Comparison of ENCODE assay signal across 14 cellular contexts in the genomic region with DNA sequence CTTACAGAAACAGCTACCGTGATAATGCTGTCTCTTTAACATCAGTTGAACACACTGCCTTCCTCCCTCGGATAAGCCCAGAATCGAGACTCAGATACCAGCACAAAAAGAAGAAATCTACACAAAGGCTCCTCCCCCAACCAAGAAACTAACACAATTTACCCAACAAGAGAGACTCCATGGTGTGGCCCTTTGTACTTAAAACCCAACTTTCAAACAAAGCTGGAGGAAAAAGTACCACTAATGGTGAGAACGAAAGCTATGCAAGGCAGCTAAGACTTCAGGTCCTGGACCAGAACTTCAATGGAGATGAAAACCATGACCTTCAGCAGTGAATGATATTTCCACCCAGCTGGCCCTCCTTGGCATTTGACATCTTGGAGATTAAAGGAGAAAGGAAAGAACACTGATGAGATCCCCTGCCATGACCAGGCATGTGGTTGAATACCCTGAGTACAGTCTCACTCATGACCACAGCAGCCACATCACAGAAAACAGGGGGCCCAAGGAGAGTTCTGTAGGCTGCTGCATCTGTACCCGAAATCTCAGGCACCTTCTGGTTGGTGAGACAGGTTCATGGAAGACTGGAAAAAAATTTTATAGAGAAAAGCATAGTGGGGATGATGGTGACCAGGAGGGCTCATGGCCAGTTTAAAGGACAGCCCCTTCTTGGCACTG. TPM values are rescaled to one million over a fixed set of nuclear protein-coding genes. Genes with fewer than 3 reads are reported as not detected.
A peak's percentile ranks its signal among the peaks of the same experiment; 100 is the strongest.
DNase-seq lines count a peak whose midpoint lies in the region; ATAC-seq lines count a peak whose summit lies in the region.
"Had no signal": no experiment of that assay in that cellular context is flagged by ENCODE, and none has a peak within 500 bp of the region (broad histone marks: within the 10 kb centered on the region; RNA-seq: fewer than 3 reads in every experiment).

No MANE protein-coding gene starts in this region.

- no peaks in the 10 kb centered on the region for H3K27me3 Mint-ChIP-seq in activated naive CD8-positive, alpha-beta T cell

- peak in 2 of 3 experiments; percentile 11 for DNase-seq in activated CD8-positive, alpha-beta memory T cell treated with anti-CD3 and anti-CD28 coated beads for 48 hours (ENCODE audit: low read depth in 2 of 3, low spot score in 2 of 3)
- DNase-seq in activated CD8-positive, alpha-beta memory T cell treated with anti-CD3 and anti-CD28 coated beads, Interleukin-2, amount 50 U/mL, for 4 hours: no peak
- DNase-seq in stimulated activated CD8-positive, alpha-beta memory T cell treated with anti-CD3 and anti-CD28 coated beads, Interleukin-15, amount 100 ng/mL, for 48 hours (ENCODE audit: low read depth in 2 of 2): peak; percentile 6 to 52
- no peak for DNase-seq in stimulated activated naive CD4-positive, alpha-beta T cell treated with Interleukin-2 at 50 U/mL for 16 hours (lab: John Stamatoyannopoulos, UW)
- DNase-seq in left colon (no peak), SHP77 treated with DMSO at 0.1 percent for 48 hours (lab: John Stamatoyannopoulos, UW) (no peak)
- DNase-seq: amniotic stem cell, caudate nucleus, foreskin melanocyte, lower lobe of right lung, NCI-H2171 had no signal

- ATAC-seq in HG02870 (IDR thresholded peaks at IDR 0.05; ENCODE audit: unreplicated experiment) (peak; percentile 68), left colon (no peak)
- ATAC-seq: lower lobe of right lung, Right ventricle myocardium inferior had no signal

- H3K4me3 Mint-ChIP-seq in activated naive CD8-positive, alpha-beta T cell: no peak overlapping the region

- peaks cover 17% of the 10 kb centered on the region for H3K4me1 Mint-ChIP-seq in activated naive CD8-positive, alpha-beta T cell (ENCODE audit: low read depth)

- H3K9me3 Mint-ChIP-seq in activated naive CD8-positive, alpha-beta T cell (ENCODE audit: low read depth): no peaks in the 10 kb centered on the region

- intact Hi-C loops in left colon (cut with DNase I, micrococcal nuclease): no loop called here

- peak overlapping the region; percentile 34 for H3K27ac Mint-ChIP-seq in activated naive CD8-positive, alpha-beta T cell

- peaks cover 20% of the 10 kb centered on the region for H3K36me3 Mint-ChIP-seq in activated naive CD8-positive, alpha-beta T cell

RNA-seq across cellular contexts. Expression of gene RBM19, which starts 36.7 kb away (rescaled TPM):
- total RNA-seq in left colon: 10 to 100 TPM; 20.9 to 24.0 TPM

Comparison
In these comparisons a context has a peak if more than half of its experiments do, and no peak if none do; other contexts are left out.
1. DNase-seq: peak in activated CD8-positive, alpha-beta memory T cell treated with anti-CD3 and anti-CD28 coated beads for 48 hours (2 of 3) and stimulated activated CD8-positive, alpha-beta memory T cell treated with anti-CD3 and anti-CD28 coated beads, Interleukin-15, amount 100 ng/mL, for 48 hours (2 of 2); none in activated CD8-positive, alpha-beta memory T cell treated with anti-CD3 and anti-CD28 coated beads, Interleukin-2, amount 50 U/mL, for 4 hours (single experiment), stimulated activated naive CD4-positive, alpha-beta T cell treated with Interleukin-2 at 50 U/mL for 16 hours (single experiment), left colon (0 of 2) and SHP77 treated with DMSO at 0.1 percent for 48 hours (single experiment).